In genomic region chr10:73494877-73495225, GRCh38 we compare ENCODE assay signal across 7 cellular contexts. TPM values are rescaled to one million over a fixed set of nuclear protein-coding genes. Genes with fewer than 3 reads are reported as not detected.
A peak's percentile ranks its signal among the peaks of the same experiment; 100 is the strongest.
DNase-seq lines count a peak whose midpoint lies in the region; FAIRE-seq and TF ChIP-seq lines count a peak whose summit lies in the region.

No MANE protein-coding gene starts in this region.

- H3K9me3 ChIP-seq in adipocyte (ENCODE audit: control insufficient read depth, low read length) (no peaks in the 10 kb centered on the region), kidney (ENCODE audit: control insufficient read depth in 1 of 2, low read length in 2 of 2) (no peaks in the 10 kb centered on the region), suprapubic skin (no peaks in the 10 kb centered on the region)

- peak overlapping the region; percentile 90 for H3K4me3 ChIP-seq in HL-60 (replicated peaks; ENCODE audit: insufficient read depth, low read length)
- H3K4me3 ChIP-seq in adipocyte (ENCODE audit: low read length): peak overlapping the region; percentile 99
- H3K4me3 ChIP-seq in kidney (ENCODE audit: low read length in 2 of 2): peak overlapping the region; percentile 87 to 96
- peak overlapping the region; percentile 76 for H3K4me3 ChIP-seq in suprapubic skin

- H3K36me3 ChIP-seq in adipocyte (ENCODE audit: control insufficient read depth, insufficient read depth, low read length, severe bottlenecking) (peaks cover 3% of the 10 kb centered on the region), kidney (ENCODE audit: control insufficient read depth in 1 of 2, insufficient read depth in 2 of 2, low read length in 2 of 2) (peaks cover 1 to 2% of the 10 kb centered on the region in 2 donors), suprapubic skin (peaks cover 19% of the 10 kb centered on the region)

- 0% methylated on average over 2 of the region's 2 CpGs for WGBS in suprapubic skin

- no peak for FAIRE-seq in kidney (lab: Jason Lieb, UNC)

- H3K9ac ChIP-seq in adipocyte (ENCODE audit: low read length) (peak overlapping the region; percentile 100), kidney (ENCODE audit: low read length in 2 of 2) (peak overlapping the region; percentile 95 to 96)

- TF ChIP-seq CTCF in HL-60 (IDR thresholded peaks at IDR 0.05; ENCODE audit: insufficient read depth, low read length) (no peak), kidney (IDR thresholded peaks at IDR 0.05; ENCODE audit: borderline replicate concordance, extremely low read depth, insufficient read depth) (no peak), suprapubic skin (IDR thresholded peaks at IDR 0.05) (no peak), GM20000 (IDR thresholded peaks at IDR 0.05; ENCODE audit: extremely low read depth, missing control alignments) (no peak)

- intact Hi-C loops in kidney (cut with DNase I): no loop called here

- DNase-seq in HL-60 (ENCODE audit: low read depth in 1 of 2, low spot score in 1 of 2) (no peak), adipocyte (ENCODE audit: low read depth) (no peak), kidney (no peak), suprapubic skin (ENCODE audit: low spot score in 2 of 2) (no peak), NCI-H524 (lab: John Stamatoyannopoulos, UW) (no peak), GM20000 (ENCODE audit: low spot score) (no peak), germinal center (ENCODE audit: low spot score) (no peak)

- TF ChIP-seq POLR2A in suprapubic skin (IDR thresholded peaks at IDR 0.05): no peak

- no peaks in the 10 kb centered on the region for H3K27me3 ChIP-seq in HL-60 (ENCODE audit: insufficient read depth, poor library complexity, severe bottlenecking)
- H3K27me3 ChIP-seq in adipocyte (replicated peaks; ENCODE audit: control insufficient read depth, insufficient read depth, low read length): no peaks in the 10 kb centered on the region
- no peaks in the 10 kb centered on the region for H3K27me3 ChIP-seq in suprapubic skin

- TF ChIP-seq EP300 in suprapubic skin (IDR thresholded peaks at IDR 0.05): no peak

- H3K4me1 ChIP-seq in adipocyte (ENCODE audit: control insufficient read depth, insufficient read depth, low read length) (peaks cover 34% of the 10 kb centered on the region), kidney (ENCODE audit: control insufficient read depth in 1 of 2, insufficient read depth in 1 of 2, low read depth in 1 of 2, low read length in 2 of 2) (peaks cover 7 to 13% of the 10 kb centered on the region in 2 donors), suprapubic skin (peaks cover 44% of the 10 kb centered on the region)

- peak overlapping the region; percentile 89 for H3K27ac ChIP-seq in HL-60 (replicated peaks)
- peak overlapping the region; percentile 89 to 97 for H3K27ac ChIP-seq in kidney (ENCODE audit: low read depth in 2 of 2, low read length in 2 of 2)
- H3K27ac ChIP-seq in suprapubic skin: peak overlapping the region; percentile 99

RNA-seq across cellular contexts. Expression of gene PPP3CB, which starts 1.0 kb away (rescaled TPM):
- total RNA-seq in kidney (36.1 TPM), suprapubic skin (10 to 100 TPM; 24.9 to 45.4 (median 30.5) TPM)
- polyA plus RNA-seq in kidney (ENCODE audit: insufficient read depth, low read depth, low replicate concordance): 26.8 TPM
